In genomic region chr17:74961657-74962360, GRCh38 we compare ENCODE assay signal across 8 cellular contexts. TPM values are rescaled to one million over a fixed set of nuclear protein-coding genes. Genes with fewer than 3 reads are reported as not detected.
DNase-seq lines count a peak whose midpoint lies in the region; ATAC-seq and TF ChIP-seq lines count a peak whose summit lies in the region.

No MANE protein-coding gene starts in this region.

- H3K9me3 Mint-ChIP-seq in activated naive CD8-positive, alpha-beta T cell treated with anti-CD3 and anti-CD28 coated beads, Interleukin-2, amount 10 ng/mL, durations not matched to agents 7 days and 5 days: no peaks in the 10 kb centered on the region

- no peaks in the 10 kb centered on the region for H3K36me3 Mint-ChIP-seq in activated naive CD8-positive, alpha-beta T cell treated with anti-CD3 and anti-CD28 coated beads, Interleukin-2, amount 10 ng/mL, durations not matched to agents 7 days and 5 days

- H3K4me2 ChIP-seq in SU-DHL-6 (ENCODE audit: low read depth, low read length, poor library complexity, severe bottlenecking): no peak overlapping the region

- H4K20me1 ChIP-seq in SU-DHL-6 (ENCODE audit: low read depth, low read length): no peaks in the 10 kb centered on the region

- H3K27me3 Mint-ChIP-seq in activated naive CD8-positive, alpha-beta T cell treated with anti-CD3 and anti-CD28 coated beads, Interleukin-2, amount 10 ng/mL, durations not matched to agents 7 days and 5 days: peaks cover 4% of the 10 kb centered on the region

- H3K36me3 ChIP-seq in GM06990 (ENCODE audit: control insufficient read depth, insufficient read depth, low read length) (no peaks in the 10 kb centered on the region), SU-DHL-6 (ENCODE audit: low read length) (no peaks in the 10 kb centered on the region), upper lobe of right lung (no peaks in the 10 kb centered on the region)

- no peaks in the 10 kb centered on the region for H3K79me2 ChIP-seq in SU-DHL-6 (ENCODE audit: insufficient read depth, low read length)

- H3K27ac Mint-ChIP-seq in activated naive CD8-positive, alpha-beta T cell treated with anti-CD3 and anti-CD28 coated beads, Interleukin-2, amount 10 ng/mL, durations not matched to agents 7 days and 5 days: no peak overlapping the region

- no peak overlapping the region for H2AFZ ChIP-seq in SU-DHL-6 (ENCODE audit: low read depth, low read length, severe bottlenecking)

- intact Hi-C loops in Right ventricle myocardium inferior (cut with DNase I) (loop anchor here (2.0 to 5.0 kb wide), 3 partner anchors 51 to 243 kb away; partner anchors contain the start of genes ARMC7, MRPL58 and NUP85), posterior vena cava (cut with DNase I) (no loop called here), upper lobe of right lung (cut with DNase I) (loop anchor here (10.0 kb wide), 1 partner anchor 53 kb away; the partner anchor contains the start of gene MRPL58)

- no peak overlapping the region for H3K27ac ChIP-seq in SU-DHL-6 (ENCODE audit: low read depth, low read length)
- H3K27ac ChIP-seq in upper lobe of right lung: no peak overlapping the region

- peaks cover 7% of the 10 kb centered on the region for H3K4me1 Mint-ChIP-seq in activated naive CD8-positive, alpha-beta T cell treated with anti-CD3 and anti-CD28 coated beads, Interleukin-2, amount 10 ng/mL, durations not matched to agents 7 days and 5 days

- H3F3A ChIP-seq in SU-DHL-6 (ENCODE audit: insufficient read depth): no peaks in the 10 kb centered on the region

- H3K4me3 Mint-ChIP-seq in activated naive CD8-positive, alpha-beta T cell treated with anti-CD3 and anti-CD28 coated beads, Interleukin-2, amount 10 ng/mL, durations not matched to agents 7 days and 5 days: peak overlapping the region; percentile 17

- TF ChIP-seq CTCF in GM06990 (IDR thresholded peaks at IDR 0.05; ENCODE audit: insufficient read depth, low read length, poor library complexity, severe bottlenecking): peak; percentile 71
- TF ChIP-seq CTCF in SU-DHL-6 (IDR thresholded peaks at IDR 0.05; ENCODE audit: insufficient read depth, low read length, poor library complexity, severe bottlenecking): peak; percentile 77
- TF ChIP-seq CTCF in upper lobe of right lung (IDR thresholded peaks at IDR 0.05): peak; percentile 85

- DNase-seq in GM06990 (ENCODE audit: extremely low read depth, insufficient read length) (peak; percentile 46), NCI-H128 (lab: John Stamatoyannopoulos, UW; ENCODE audit: unreplicated experiment) (peak; percentile 76), Right ventricle myocardium inferior (ENCODE audit: missing footprints) (peak; percentile 89), posterior vena cava (ENCODE audit: low spot score) (peak; percentile 95), upper lobe of right lung (peak; percentile 89)
- peak; percentile 83 for DNase-seq in activated naive CD8-positive, alpha-beta T cell treated with anti-CD3 and anti-CD28 coated beads, Interleukin-2, amount 10 ng/mL, durations not matched to agents 7 days and 5 days

- H3K27me3 ChIP-seq in GM06990 (replicated peaks; ENCODE audit: control insufficient read depth, insufficient read depth, low read length) (no peaks in the 10 kb centered on the region), SU-DHL-6 (ENCODE audit: low read length) (no peaks in the 10 kb centered on the region), upper lobe of right lung (no peaks in the 10 kb centered on the region)

- peak; percentile 73 for ATAC-seq in activated naive CD8-positive, alpha-beta T cell treated with anti-CD3 and anti-CD28 coated beads, Interleukin-2, amount 10 ng/mL, durations not matched to agents 7 days and 5 days (ENCODE audit: low read depth)
- peak; percentile 82 for ATAC-seq in Right ventricle myocardium inferior
- peak; percentile 85 for ATAC-seq in upper lobe of right lung
- no peak for ATAC-seq in HG02610 (IDR thresholded peaks at IDR 0.05; ENCODE audit: unreplicated experiment)

- POLR2A ChIA-PET in activated naive CD8-positive, alpha-beta T cell treated with anti-CD3 and anti-CD28 coated beads, Interleukin-2, amount 10 ng/mL, durations not matched to agents 7 days and 5 days (lab: Charles Lee): interaction anchor here (0.5 to 2.0 kb wide), 9 partner anchors 11 to 309 kb away, joined by 3 to 18 read pairs (median 4); partner anchors contain the start of genes ARMC7, CDR2L, HID1 and MIF4GD

- H3K9me3 ChIP-seq in SU-DHL-6 (ENCODE audit: insufficient read depth, low read length) (no peaks in the 10 kb centered on the region), upper lobe of right lung (no peaks in the 10 kb centered on the region)

- H3K4me1 ChIP-seq in upper lobe of right lung: peaks cover 4% of the 10 kb centered on the region

- H3K9me2 ChIP-seq in SU-DHL-6 (replicated peaks; ENCODE audit: insufficient read depth, low read length): no peaks in the 10 kb centered on the region

- H3K9ac ChIP-seq in SU-DHL-6 (ENCODE audit: low read length): no peak overlapping the region

- no peak overlapping the region for H3K4me3 ChIP-seq in GM06990 (replicated peaks; ENCODE audit: low read depth, low read length)
- no peak overlapping the region for H3K4me3 ChIP-seq in SU-DHL-6 (ENCODE audit: insufficient read depth, low read length, poor library complexity, severe bottlenecking)
- no peak overlapping the region for H3K4me3 ChIP-seq in upper lobe of right lung

RNA-seq across cellular contexts. Expression of gene HID1, which starts 10.8 kb away (rescaled TPM):
- 1 to 10 TPM; 3.6 to 3.9 TPM for total RNA-seq in activated naive CD8-positive, alpha-beta T cell treated with anti-CD3 and anti-CD28 coated beads, Interleukin-2, amount 10 ng/mL, durations not matched to agents 7 days and 5 days
- total RNA-seq in Right ventricle myocardium inferior: 8.5 TPM
- 10 to 100 TPM; 11.7 to 13.0 TPM for total RNA-seq in posterior vena cava
- total RNA-seq in upper lobe of right lung: 33.5 TPM

RNA-seq across cellular contexts. Expression of gene CDR2L, which starts 25.6 kb away (rescaled TPM):
- total RNA-seq in activated naive CD8-positive, alpha-beta T cell treated with anti-CD3 and anti-CD28 coated beads, Interleukin-2, amount 10 ng/mL, durations not matched to agents 7 days and 5 days: under 1 TPM; 0.11 to 0.14 TPM
- 22.1 TPM for total RNA-seq in Right ventricle myocardium inferior
- 10 to 100 TPM; 17.4 to 26.0 TPM for total RNA-seq in posterior vena cava
- total RNA-seq in upper lobe of right lung: 21.8 TPM

RNA-seq across cellular contexts. Expression of gene OTOP3, which starts 26.1 kb away (rescaled TPM):
- total RNA-seq in activated naive CD8-positive, alpha-beta T cell treated with anti-CD3 and anti-CD28 coated beads, Interleukin-2, amount 10 ng/mL, durations not matched to agents 7 days and 5 days: not detected
- total RNA-seq in Right ventricle myocardium inferior (not detected), posterior vena cava (not detected), upper lobe of right lung (not detected)

RNA-seq across cellular contexts. Expression of gene OTOP2, which starts 37.7 kb away (rescaled TPM):
- total RNA-seq in activated naive CD8-positive, alpha-beta T cell treated with anti-CD3 and anti-CD28 coated beads, Interleukin-2, amount 10 ng/mL, durations not matched to agents 7 days and 5 days: not detected
- total RNA-seq in Right ventricle myocardium inferior: not detected
- not detected for total RNA-seq in posterior vena cava
- total RNA-seq in upper lobe of right lung: not detected

RNA-seq across cellular contexts. Expression of gene USH1G, which starts 38.8 kb away (rescaled TPM):
- total RNA-seq in activated naive CD8-positive, alpha-beta T cell treated with anti-CD3 and anti-CD28 coated beads, Interleukin-2, amount 10 ng/mL, durations not matched to agents 7 days and 5 days: not detected
- total RNA-seq in Right ventricle myocardium inferior (not detected), posterior vena cava (not detected), upper lobe of right lung (not detected)

Comparison
In these comparisons a context has a peak if more than half of its experiments do, and no peak if none do; other contexts are left out.
1. RNA of gene CDR2L, which starts 25.6 kb away (total RNA-seq): 17.4 to 26.0 TPM in posterior vena cava, 22.1 TPM in Right ventricle myocardium inferior (single experiment) and 21.8 TPM in upper lobe of right lung (single experiment); 0.11 to 0.14 TPM in activated naive CD8-positive, alpha-beta T cell treated with anti-CD3 and anti-CD28 coated beads, Interleukin-2, amount 10 ng/mL, durations not matched to agents 7 days and 5 days; every median in the first group is over 10 times any median in the second.
2. intact Hi-C loops: an anchor here in Right ventricle myocardium inferior (2.0 to 5.0 kb wide) and upper lobe of right lung (10.0 kb wide); none called in posterior vena cava.
3. Peak in every context shown above with its lines, with median percentiles within 50 percentile points of each other: DNase-seq and CTCF ChIP-seq.